22 cellular contexts compared by ENCODE assay signal in the genomic region with DNA sequence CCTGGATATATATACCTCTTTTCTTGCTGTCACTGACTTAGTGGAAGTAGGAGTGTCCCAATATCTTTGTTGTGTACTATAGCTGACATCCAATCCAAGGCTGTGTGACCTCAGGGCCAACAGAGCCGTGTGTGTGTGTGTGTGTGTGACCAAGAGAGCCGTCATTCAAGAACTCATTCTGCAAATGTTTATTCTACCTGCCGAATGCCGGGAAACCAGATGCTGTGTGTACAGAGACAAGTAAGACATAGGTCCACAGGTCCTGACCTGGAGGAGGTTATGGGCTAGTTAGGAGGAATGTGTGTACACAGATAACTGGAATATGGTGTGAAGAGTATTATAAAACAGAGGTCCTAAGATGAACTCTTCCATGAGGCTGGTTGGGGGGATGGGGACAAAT.
DNase-seq lines count a peak whose midpoint lies in the region; ATAC-seq, FAIRE-seq and TF ChIP-seq lines count a peak whose summit lies in the region.
"Had no signal": no experiment of that assay in that cellular context is flagged by ENCODE, and none has a peak within 500 bp of the region (broad histone marks: within the 10 kb centered on the region; RNA-seq: fewer than 3 reads in every experiment).

No MANE protein-coding gene starts in this region.

- H3K4me2 ChIP-seq in HepG2 (ENCODE audit: low read depth, low read length) = no peak overlapping the region
- H3K4me2 ChIP-seq: BLaER1, KMS-11 had no signal

- no peak overlapping the region for H3K27ac Mint-ChIP-seq in MCF 10A (ENCODE audit: low read depth, unreplicated experiment)
- H3K27ac Mint-ChIP-seq: CD4-positive, alpha-beta T cell; T-cell had no signal

- peaks cover 28% of the 10 kb centered on the region for H3K27me3 Mint-ChIP-seq in MCF 10A (ENCODE audit: insufficient read depth, unreplicated experiment)

- H3K27ac ChIP-seq in breast epithelium = no peak overlapping the region
- H3K27ac ChIP-seq in HepG2 (ENCODE audit: extremely low read length, insufficient read depth, low read length) = no peak overlapping the region
- H3K27ac ChIP-seq: BLaER1, KMS-11, Peyer's patch had no signal

- no peaks in the 10 kb centered on the region for H3K36me3 Mint-ChIP-seq in MCF 10A (ENCODE audit: insufficient read depth, unreplicated experiment)
- H3K36me3 Mint-ChIP-seq: T-cell had no signal

- CTCF ChIA-PET in MCF 10A (lab: Yijun Ruan, JAX) (interaction anchor here (0.5 kb wide), 1 partner anchor 14 kb away, joined by 3 read pairs; no protein-coding TSS in a partner anchor), HepG2 (lab: Yijun Ruan, JAX; ENCODE audit: low intra/inter-chr PET ratio, low total read pairs) (no interaction called here)

- intact Hi-C loops in breast epithelium (cut with DNase I; ENCODE audit: low total_unique reads) (loop anchor here (5.0 kb wide), 1 partner anchor 1395 kb away; no protein-coding TSS in a partner anchor), MCF 10A (cut with micrococcal nuclease) (no loop called here), HepG2 (cut with micrococcal nuclease; ENCODE audit: unreplicated experiment) (no loop called here)

- POLR2A ChIA-PET in MCF 10A (lab: Yijun Ruan, JAX) = no interaction called here
- POLR2A ChIA-PET in HepG2 (lab: Yijun Ruan, JAX) = no interaction called here

- BruUV-seq in MCF 10A (replicated peaks; lab: Mats Ljungman, UMichigan) (no TSS peak), HepG2 (replicated peaks; lab: Mats Ljungman, UMichigan) (no TSS peak)

- ATAC-seq in HepG2 = peak; percentile 82
- ATAC-seq: T-cell had no signal

- DNase-seq in breast epithelium (ENCODE audit: low spot score in 2 of 2) (peak; percentile 43 to 64), MCF 10A (ENCODE audit: unreplicated experiment) (no peak), NCI-H774 (lab: John Stamatoyannopoulos, UW) (peak; percentile 58), HepG2 (ENCODE audit: low spot score) (peak; percentile 89), T-helper 1 cell (no peak), DMS 273 (lab: John Stamatoyannopoulos, UW; ENCODE audit: unreplicated experiment) (no peak)
- DNase-seq in central memory CD4-positive, alpha-beta T cell = no peak
- DNase-seq: ACHN; CD4-positive, alpha-beta T cell; COR-L47; EL; GF-D8; IMR-90; MV-4-11; NCI-H187 treated with DMSO at 0.1 percent for 48 hours; NCI-H446; NCI-H69; NK-92 treated with Interleukin-12 subunit alpha and Interleukin-12 subunit beta, amount 100 ng/mL, for 24 hours; Peyer's patch; T-cell had no signal

- TF ChIP-seq EP300 in HepG2 (IDR thresholded peaks at IDR 0.05; ENCODE audit: low read depth in 2 of 2, low read length in 2 of 2) = peak; percentile 57 to 70; a peak in 3 of 4 replicates
- TF ChIP-seq EP300 in HepG2 (CRISPR knock-in tag; IDR thresholded peaks at IDR 0.05; ENCODE audit: borderline replicate concordance) = peak; percentile 74

- WGBS in HepG2 (ENCODE audit: low lambda C conversion rate) = 2% methylated on average over 4 of the region's 4 CpGs

- FAIRE-seq in HepG2 (lab: Jason Lieb, UNC) = peak; percentile 64

- no peaks in the 10 kb centered on the region for H3K36me3 ChIP-seq in breast epithelium
- no peaks in the 10 kb centered on the region for H3K36me3 ChIP-seq in HepG2 (replicated peaks in 1 of 2; ENCODE audit: control insufficient read depth in 1 of 2, insufficient read depth in 2 of 2, low read length in 2 of 2)
- H3K36me3 ChIP-seq: BLaER1, Peyer's patch had no signal

- H3K9me3 Mint-ChIP-seq in MCF 10A (ENCODE audit: unreplicated experiment) = no peaks in the 10 kb centered on the region
- H3K9me3 Mint-ChIP-seq: CD4-positive, alpha-beta T cell; T-cell had no signal

- TF ChIP-seq RAD21 in HepG2 (CRISPR knock-in tag; IDR thresholded peaks at IDR 0.05) = no peak

- no peaks in the 10 kb centered on the region for H3K4me1 Mint-ChIP-seq in MCF 10A (ENCODE audit: insufficient read depth, unreplicated experiment)
- H3K4me1 Mint-ChIP-seq: T-cell had no signal

- in situ Hi-C loops in HepG2 (cut with HindIII; ENCODE audit: extremely low pct_ligation_motif_present, low pct_unique_long_range_greater_than_20kb) = no loop called here

- no peaks in the 10 kb centered on the region for H4K20me1 ChIP-seq in HepG2 (ENCODE audit: insufficient read depth, low read length)
- H4K20me1 ChIP-seq: BLaER1 had no signal

- no peak overlapping the region for H3K9ac ChIP-seq in HepG2 (ENCODE audit: insufficient read depth, low read depth, low read length)
- H3K9ac ChIP-seq: BLaER1, KMS-11 had no signal

- TF ChIP-seq POLR2A in breast epithelium (IDR thresholded peaks at IDR 0.05) (no peak), HepG2 (IDR thresholded peaks at IDR 0.05; ENCODE audit: insufficient read depth in 1 of 2, low read depth in 2 of 2, low read length in 2 of 2) (no peak)

- H3K4me3 Mint-ChIP-seq in MCF 10A (ENCODE audit: unreplicated experiment) = no peak overlapping the region
- H3K4me3 Mint-ChIP-seq: CD4-positive, alpha-beta T cell; T-cell had no signal

- no peak for TF ChIP-seq CTCF in breast epithelium (IDR thresholded peaks at IDR 0.05)
- TF ChIP-seq CTCF in MCF 10A (IDR thresholded peaks at IDR 0.05; ENCODE audit: unreplicated experiment) = no peak
- no peak for TF ChIP-seq CTCF in HepG2 (CRISPR knock-in tag; IDR thresholded peaks at IDR 0.05)

- H3K4me3 ChIP-seq in breast epithelium (no peak overlapping the region), HepG2 (replicated peaks in 1 of 3; ENCODE audit: insufficient read depth in 1 of 3, low read depth in 2 of 3, low read length in 3 of 3) (no peak overlapping the region)
- H3K4me3 ChIP-seq: BLaER1, Peyer's patch had no signal

- H3K4me1 ChIP-seq in breast epithelium (no peaks in the 10 kb centered on the region), HepG2 (ENCODE audit: insufficient read depth, low read length) (peaks cover 21% of the 10 kb centered on the region)
- H3K4me1 ChIP-seq: BLaER1, Peyer's patch had no signal

- H3K27me3 ChIP-seq in breast epithelium (no peaks in the 10 kb centered on the region), HepG2 (ENCODE audit: control insufficient read depth in 1 of 2, insufficient read depth in 2 of 2, low read length in 2 of 2) (peaks cover 1 to 6% of the 10 kb centered on the region in 2 experiments; a peak in 2 of 5 replicates)
- H3K27me3 ChIP-seq: BLaER1, Peyer's patch had no signal

- H3K9me3 ChIP-seq in breast epithelium (no peaks in the 10 kb centered on the region), HepG2 (ENCODE audit: low read length) (no peaks in the 10 kb centered on the region)
- H3K9me3 ChIP-seq: BLaER1, Peyer's patch had no signal

- H3K79me2 ChIP-seq in HepG2 (ENCODE audit: insufficient read depth, low read length) = no peaks in the 10 kb centered on the region

- no peak overlapping the region for H2AFZ ChIP-seq in HepG2 (ENCODE audit: low read length)

TF ChIP-seq in HepG2, 621 proteins besides CTCF, POLR2A, EP300 and RAD21 (continues in another document):
- peak; percentile 61; the same call in 1 of the 2 replicates for TF ChIP-seq ATF1 (CRISPR knock-in tag; IDR thresholded peaks at IDR 0.05)
- TF ChIP-seq, protein P1, sequence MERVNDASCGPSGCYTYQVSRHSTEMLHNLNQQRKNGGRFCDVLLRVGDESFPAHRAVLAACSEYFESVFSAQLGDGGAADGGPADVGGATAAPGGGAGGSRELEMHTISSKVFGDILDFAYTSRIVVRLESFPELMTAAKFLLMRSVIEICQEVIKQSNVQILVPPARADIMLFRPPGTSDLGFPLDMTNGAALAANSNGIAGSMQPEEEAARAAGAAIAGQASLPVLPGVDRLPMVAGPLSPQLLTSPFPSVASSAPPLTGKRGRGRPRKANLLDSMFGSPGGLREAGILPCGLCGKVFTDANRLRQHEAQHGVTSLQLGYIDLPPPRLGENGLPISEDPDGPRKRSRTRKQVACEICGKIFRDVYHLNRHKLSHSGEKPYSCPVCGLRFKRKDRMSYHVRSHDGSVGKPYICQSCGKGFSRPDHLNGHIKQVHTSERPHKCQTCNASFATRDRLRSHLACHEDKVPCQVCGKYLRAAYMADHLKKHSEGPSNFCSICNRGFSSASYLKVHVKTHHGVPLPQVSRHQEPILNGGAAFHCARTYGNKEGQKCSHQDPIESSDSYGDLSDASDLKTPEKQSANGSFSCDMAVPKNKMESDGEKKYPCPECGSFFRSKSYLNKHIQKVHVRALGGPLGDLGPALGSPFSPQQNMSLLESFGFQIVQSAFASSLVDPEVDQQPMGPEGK (CRISPR knock-in tag; IDR thresholded peaks at IDR 0.05) = peak; percentile 35; the same call in 1 of the 2 replicates
- TF ChIP-seq TBX2 (CRISPR knock-in tag; IDR thresholded peaks at IDR 0.05; ENCODE audit: borderline replicate concordance) = peak; percentile 90
- TF ChIP-seq ZFX (CRISPR knock-in tag; IDR thresholded peaks at IDR 0.05; ENCODE audit: low read depth) = no peak; the same call in 1 of the 2 replicates
- TF ChIP-seq, protein P2, sequence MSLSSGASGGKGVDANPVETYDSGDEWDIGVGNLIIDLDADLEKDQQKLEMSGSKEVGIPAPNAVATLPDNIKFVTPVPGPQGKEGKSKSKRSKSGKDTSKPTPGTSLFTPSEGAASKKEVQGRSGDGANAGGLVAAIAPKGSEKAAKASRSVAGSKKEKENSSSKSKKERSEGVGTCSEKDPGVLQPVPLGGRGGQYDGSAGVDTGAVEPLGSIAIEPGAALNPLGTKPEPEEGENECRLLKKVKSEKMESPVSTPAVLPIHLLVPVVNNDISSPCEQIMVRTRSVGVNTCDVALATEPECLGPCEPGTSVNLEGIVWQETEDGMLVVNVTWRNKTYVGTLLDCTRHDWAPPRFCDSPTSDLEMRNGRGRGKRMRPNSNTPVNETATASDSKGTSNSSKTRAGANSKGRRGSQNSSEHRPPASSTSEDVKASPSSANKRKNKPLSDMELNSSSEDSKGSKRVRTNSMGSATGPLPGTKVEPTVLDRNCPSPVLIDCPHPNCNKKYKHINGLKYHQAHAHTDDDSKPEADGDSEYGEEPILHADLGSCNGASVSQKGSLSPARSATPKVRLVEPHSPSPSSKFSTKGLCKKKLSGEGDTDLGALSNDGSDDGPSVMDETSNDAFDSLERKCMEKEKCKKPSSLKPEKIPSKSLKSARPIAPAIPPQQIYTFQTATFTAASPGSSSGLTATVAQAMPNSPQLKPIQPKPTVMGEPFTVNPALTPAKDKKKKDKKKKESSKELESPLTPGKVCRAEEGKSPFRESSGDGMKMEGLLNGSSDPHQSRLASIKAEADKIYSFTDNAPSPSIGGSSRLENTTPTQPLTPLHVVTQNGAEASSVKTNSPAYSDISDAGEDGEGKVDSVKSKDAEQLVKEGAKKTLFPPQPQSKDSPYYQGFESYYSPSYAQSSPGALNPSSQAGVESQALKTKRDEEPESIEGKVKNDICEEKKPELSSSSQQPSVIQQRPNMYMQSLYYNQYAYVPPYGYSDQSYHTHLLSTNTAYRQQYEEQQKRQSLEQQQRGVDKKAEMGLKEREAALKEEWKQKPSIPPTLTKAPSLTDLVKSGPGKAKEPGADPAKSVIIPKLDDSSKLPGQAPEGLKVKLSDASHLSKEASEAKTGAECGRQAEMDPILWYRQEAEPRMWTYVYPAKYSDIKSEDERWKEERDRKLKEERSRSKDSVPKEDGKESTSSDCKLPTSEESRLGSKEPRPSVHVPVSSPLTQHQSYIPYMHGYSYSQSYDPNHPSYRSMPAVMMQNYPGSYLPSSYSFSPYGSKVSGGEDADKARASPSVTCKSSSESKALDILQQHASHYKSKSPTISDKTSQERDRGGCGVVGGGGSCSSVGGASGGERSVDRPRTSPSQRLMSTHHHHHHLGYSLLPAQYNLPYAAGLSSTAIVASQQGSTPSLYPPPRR (CRISPR knock-in tag; IDR thresholded peaks at IDR 0.05; ENCODE audit: borderline replicate concordance) = peak; percentile 95

Comparison
In these comparisons a context has a peak if more than half of its experiments do, and no peak if none do; other contexts are left out.
1. DNase-seq: peak in breast epithelium (2 of 2), NCI-H774 (single experiment) and HepG2 (single experiment); none in MCF 10A (single experiment), central memory CD4-positive, alpha-beta T cell (single experiment), T-helper 1 cell (0 of 5) and DMS 273 (single experiment).